Comparison of ENCODE assay signal across 18 cellular contexts in the genomic region with DNA sequence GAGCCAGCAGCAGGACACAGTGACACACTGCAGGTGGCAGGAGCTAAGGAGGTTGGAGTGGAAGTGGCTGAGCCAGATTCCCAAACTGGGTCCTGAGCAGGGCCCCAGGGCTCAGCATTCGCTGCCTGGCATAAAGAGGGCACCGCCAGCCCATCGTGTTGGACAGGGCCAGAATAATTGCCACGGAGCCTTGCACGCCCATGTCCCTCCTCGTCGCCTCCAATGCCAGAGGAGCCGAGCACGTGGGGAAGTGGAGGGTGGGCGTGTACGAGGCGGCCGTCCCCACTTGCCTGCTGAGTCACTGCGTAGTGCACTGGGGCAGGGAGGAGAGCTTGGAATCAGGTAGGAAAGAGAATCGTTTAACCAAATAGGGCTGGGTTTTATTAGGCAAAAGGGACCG. TPM values are rescaled to one million over a fixed set of nuclear protein-coding genes. Genes with fewer than 3 reads are reported as not detected.
"Had no signal": no experiment of that assay in that cellular context is flagged by ENCODE, and none has a peak within 500 bp of the region (broad histone marks: within the 10 kb centered on the region; RNA-seq: fewer than 3 reads in every experiment).

No MANE protein-coding gene starts in this region.

- DNase-seq: activated CD4-positive, alpha-beta T cell treated with anti-CD3 and anti-CD28 coated beads, Interleukin-2, amount 50 U/mL, for 1 hour; activated CD8-positive, alpha-beta memory T cell treated with anti-CD3 and anti-CD28 coated beads, Interleukin-2, amount 50 U/mL, for 48 hours; activated effector memory CD4-positive, alpha-beta T cell treated with Interleukin-2 at 50 U/mL for 16 hours; activated naive CD4-positive, alpha-beta T cell treated with anti-CD3 and anti-CD28 coated beads, Interleukin-2, amount 50 U/mL, for 16 hours; activated T-cell treated with anti-CD3 and anti-CD28 coated beads, Interleukin-2, amount 50 U/mL, for 48 hours; left lung; mucosa of descending colon; naive B cell; spleen; stimulated activated naive CD4-positive, alpha-beta T cell treated with Interleukin-2 at 50 U/mL for 16 hours; T-cell; uterus had no signal

- H3K36me3 ChIP-seq: uterus had no signal

- H3K27me3 ChIP-seq: esophagus muscularis mucosa, left lung, spleen, tibial artery, uterus had no signal

- H3K4me3 ChIP-seq: coronary artery, esophagus muscularis mucosa, left lung, mucosa of descending colon, spleen, tibial artery, uterus had no signal

- H3K79me2 ChIP-seq: parathyroid adenoma had no signal

- H3K4me3 Mint-ChIP-seq: naive B cell, T-cell had no signal

- H3K9me3 ChIP-seq: esophagus muscularis mucosa, left lung, mucosa of descending colon, spleen, tibial artery, uterus had no signal

- H3K4me1 Mint-ChIP-seq: T-cell had no signal

- ATAC-seq: left lung, mucosa of descending colon, SK-N-SH treated with all-trans-retinoic acid at 6 μM for 48 hours, T-cell had no signal

- H2AFZ ChIP-seq: parathyroid adenoma had no signal

- H3K27ac Mint-ChIP-seq: T-cell had no signal

- H3K9me3 Mint-ChIP-seq: naive B cell, T-cell had no signal

- H3K4me1 ChIP-seq: esophagus muscularis mucosa, left lung, parathyroid adenoma, spleen, tibial artery, uterus had no signal

- H3K27ac ChIP-seq: coronary artery, esophagus muscularis mucosa, left lung, parathyroid adenoma, spleen, tibial artery, uterus had no signal

- H3K27me3 Mint-ChIP-seq: naive B cell, T-cell had no signal

RNA-seq across cellular contexts. Expression of a gene that starts 49.9 kb away (rescaled TPM):
- total RNA-seq: kidney epithelial cell had no signal
